In the genomic region with DNA sequence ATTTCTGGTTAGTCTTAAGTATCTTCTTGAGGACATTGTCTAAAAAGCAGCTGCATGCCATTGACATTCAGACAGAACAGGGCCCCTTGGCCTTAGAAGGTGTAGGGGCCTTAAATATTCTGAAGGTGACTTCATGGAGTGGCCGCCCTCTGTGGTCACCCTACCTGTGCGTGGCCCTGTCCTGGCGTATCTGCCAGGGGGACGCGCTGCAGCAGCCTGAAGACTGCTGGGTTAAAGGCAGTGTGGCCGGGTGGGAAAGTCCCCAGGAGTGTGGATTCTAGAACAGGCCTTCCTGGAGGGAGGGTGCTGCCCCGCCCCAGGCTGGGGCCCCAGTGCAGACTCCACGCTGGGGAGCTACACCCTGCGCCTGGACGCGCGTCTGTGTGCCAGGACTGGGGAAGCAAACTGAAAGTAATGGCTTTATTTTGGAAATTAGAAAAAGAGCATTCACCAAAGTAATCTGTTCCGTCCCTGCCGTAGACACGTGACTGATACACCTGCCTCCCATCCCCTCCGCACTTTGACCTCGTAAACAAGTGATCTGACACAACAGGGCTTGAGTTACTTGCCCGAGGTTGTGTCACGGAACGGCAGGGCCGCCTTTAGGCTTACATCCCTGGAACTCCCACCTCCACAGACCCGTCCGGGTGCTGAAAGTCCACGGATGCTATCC, we compare ENCODE assay signal across 2 cellular contexts.
TF ChIP-seq lines count a peak whose summit lies in the region.

No MANE protein-coding gene starts in this region.

TF ChIP-seq in K562, 482 proteins besides CTCF, POLR2A, EP300 and RAD21 (continued from another document and continues in another):
- TF ChIP-seq, protein P1, sequence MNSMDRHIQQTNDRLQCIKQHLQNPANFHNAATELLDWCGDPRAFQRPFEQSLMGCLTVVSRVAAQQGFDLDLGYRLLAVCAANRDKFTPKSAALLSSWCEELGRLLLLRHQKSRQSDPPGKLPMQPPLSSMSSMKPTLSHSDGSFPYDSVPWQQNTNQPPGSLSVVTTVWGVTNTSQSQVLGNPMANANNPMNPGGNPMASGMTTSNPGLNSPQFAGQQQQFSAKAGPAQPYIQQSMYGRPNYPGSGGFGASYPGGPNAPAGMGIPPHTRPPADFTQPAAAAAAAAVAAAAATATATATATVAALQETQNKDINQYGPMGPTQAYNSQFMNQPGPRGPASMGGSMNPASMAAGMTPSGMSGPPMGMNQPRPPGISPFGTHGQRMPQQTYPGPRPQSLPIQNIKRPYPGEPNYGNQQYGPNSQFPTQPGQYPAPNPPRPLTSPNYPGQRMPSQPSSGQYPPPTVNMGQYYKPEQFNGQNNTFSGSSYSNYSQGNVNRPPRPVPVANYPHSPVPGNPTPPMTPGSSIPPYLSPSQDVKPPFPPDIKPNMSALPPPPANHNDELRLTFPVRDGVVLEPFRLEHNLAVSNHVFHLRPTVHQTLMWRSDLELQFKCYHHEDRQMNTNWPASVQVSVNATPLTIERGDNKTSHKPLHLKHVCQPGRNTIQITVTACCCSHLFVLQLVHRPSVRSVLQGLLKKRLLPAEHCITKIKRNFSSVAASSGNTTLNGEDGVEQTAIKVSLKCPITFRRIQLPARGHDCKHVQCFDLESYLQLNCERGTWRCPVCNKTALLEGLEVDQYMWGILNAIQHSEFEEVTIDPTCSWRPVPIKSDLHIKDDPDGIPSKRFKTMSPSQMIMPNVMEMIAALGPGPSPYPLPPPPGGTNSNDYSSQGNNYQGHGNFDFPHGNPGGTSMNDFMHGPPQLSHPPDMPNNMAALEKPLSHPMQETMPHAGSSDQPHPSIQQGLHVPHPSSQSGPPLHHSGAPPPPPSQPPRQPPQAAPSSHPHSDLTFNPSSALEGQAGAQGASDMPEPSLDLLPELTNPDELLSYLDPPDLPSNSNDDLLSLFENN (IDR thresholded peaks at IDR 0.05; ENCODE audit: low read depth in 2 of 2, low read length in 2 of 2): no peak
- TF ChIP-seq CREM (IDR thresholded peaks at IDR 0.05; ENCODE audit: low read depth): no peak
- TF ChIP-seq, protein P2, sequence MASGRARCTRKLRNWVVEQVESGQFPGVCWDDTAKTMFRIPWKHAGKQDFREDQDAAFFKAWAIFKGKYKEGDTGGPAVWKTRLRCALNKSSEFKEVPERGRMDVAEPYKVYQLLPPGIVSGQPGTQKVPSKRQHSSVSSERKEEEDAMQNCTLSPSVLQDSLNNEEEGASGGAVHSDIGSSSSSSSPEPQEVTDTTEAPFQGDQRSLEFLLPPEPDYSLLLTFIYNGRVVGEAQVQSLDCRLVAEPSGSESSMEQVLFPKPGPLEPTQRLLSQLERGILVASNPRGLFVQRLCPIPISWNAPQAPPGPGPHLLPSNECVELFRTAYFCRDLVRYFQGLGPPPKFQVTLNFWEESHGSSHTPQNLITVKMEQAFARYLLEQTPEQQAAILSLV (tag; IDR thresholded peaks at IDR 0.05): no peak
- no peak for TF ChIP-seq EGR1 (conservative IDR thresholded peaks at IDR 0.05)
- peak; percentile 23; the same call in 1 of the 2 replicates for TF ChIP-seq ZNF263 (CRISPR knock-in tag; IDR thresholded peaks at IDR 0.05; ENCODE audit: borderline replicate concordance)
- TF ChIP-seq, protein P3, sequence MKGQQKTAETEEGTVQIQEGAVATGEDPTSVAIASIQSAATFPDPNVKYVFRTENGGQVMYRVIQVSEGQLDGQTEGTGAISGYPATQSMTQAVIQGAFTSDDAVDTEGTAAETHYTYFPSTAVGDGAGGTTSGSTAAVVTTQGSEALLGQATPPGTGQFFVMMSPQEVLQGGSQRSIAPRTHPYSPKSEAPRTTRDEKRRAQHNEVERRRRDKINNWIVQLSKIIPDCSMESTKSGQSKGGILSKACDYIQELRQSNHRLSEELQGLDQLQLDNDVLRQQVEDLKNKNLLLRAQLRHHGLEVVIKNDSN (CRISPR knock-in tag; IDR thresholded peaks at IDR 0.05): peak; percentile 70
- TF ChIP-seq, protein P4, sequence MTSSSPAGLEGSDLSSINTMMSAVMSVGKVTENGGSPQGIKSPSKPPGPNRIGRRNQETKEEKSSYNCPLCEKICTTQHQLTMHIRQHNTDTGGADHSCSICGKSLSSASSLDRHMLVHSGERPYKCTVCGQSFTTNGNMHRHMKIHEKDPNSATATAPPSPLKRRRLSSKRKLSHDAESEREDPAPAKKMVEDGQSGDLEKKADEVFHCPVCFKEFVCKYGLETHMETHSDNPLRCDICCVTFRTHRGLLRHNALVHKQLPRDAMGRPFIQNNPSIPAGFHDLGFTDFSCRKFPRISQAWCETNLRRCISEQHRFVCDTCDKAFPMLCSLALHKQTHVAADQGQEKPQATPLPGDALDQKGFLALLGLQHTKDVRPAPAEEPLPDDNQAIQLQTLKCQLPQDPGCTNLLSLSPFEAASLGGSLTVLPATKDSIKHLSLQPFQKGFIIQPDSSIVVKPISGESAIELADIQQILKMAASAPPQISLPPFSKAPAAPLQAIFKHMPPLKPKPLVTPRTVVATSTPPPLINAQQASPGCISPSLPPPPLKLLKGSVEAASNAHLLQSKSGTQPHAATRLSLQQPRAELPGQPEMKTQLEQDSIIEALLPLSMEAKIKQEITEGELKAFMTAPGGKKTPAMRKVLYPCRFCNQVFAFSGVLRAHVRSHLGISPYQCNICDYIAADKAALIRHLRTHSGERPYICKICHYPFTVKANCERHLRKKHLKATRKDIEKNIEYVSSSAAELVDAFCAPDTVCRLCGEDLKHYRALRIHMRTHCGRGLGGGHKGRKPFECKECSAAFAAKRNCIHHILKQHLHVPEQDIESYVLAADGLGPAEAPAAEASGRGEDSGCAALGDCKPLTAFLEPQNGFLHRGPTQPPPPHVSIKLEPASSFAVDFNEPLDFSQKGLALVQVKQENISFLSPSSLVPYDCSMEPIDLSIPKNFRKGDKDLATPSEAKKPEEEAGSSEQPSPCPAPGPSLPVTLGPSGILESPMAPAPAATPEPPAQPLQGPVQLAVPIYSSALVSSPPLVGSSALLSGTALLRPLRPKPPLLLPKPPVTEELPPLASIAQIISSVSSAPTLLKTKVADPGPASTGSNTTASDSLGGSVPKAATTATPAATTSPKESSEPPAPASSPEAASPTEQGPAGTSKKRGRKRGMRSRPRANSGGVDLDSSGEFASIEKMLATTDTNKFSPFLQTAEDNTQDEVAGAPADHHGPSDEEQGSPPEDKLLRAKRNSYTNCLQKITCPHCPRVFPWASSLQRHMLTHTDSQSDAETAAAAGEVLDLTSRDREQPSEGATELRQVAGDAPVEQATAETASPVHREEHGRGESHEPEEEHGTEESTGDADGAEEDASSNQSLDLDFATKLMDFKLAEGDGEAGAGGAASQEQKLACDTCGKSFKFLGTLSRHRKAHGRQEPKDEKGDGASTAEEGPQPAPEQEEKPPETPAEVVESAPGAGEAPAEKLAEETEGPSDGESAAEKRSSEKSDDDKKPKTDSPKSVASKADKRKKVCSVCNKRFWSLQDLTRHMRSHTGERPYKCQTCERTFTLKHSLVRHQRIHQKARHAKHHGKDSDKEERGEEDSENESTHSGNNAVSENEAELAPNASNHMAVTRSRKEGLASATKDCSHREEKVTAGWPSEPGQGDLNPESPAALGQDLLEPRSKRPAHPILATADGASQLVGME (CRISPR knock-in tag; IDR thresholded peaks at IDR 0.05): no peak
- no peak for TF ChIP-seq HNRNPH1 (optimal IDR thresholded peaks at IDR 0.05; ENCODE audit: low read depth, low read length)
- TF ChIP-seq, protein P5, sequence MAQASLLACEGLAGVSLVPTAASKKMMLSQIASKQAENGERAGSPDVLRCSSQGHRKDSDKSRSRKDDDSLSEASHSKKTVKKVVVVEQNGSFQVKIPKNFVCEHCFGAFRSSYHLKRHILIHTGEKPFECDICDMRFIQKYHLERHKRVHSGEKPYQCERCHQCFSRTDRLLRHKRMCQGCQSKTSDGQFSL (CRISPR knock-in tag; IDR thresholded peaks at IDR 0.05): peak; percentile 58; the same call in 1 of the 2 replicates
- TF ChIP-seq, protein P5 (tag; IDR thresholded peaks at IDR 0.05): no peak
- no peak for TF ChIP-seq MED1 (CRISPR knock-in tag; IDR thresholded peaks at IDR 0.05; ENCODE audit: borderline replicate concordance)

TF ChIP-seq in HepG2, 621 proteins besides CTCF, POLR2A, EP300 and RAD21 (continued from another document and continues in another):
- TF ChIP-seq, protein P6, sequence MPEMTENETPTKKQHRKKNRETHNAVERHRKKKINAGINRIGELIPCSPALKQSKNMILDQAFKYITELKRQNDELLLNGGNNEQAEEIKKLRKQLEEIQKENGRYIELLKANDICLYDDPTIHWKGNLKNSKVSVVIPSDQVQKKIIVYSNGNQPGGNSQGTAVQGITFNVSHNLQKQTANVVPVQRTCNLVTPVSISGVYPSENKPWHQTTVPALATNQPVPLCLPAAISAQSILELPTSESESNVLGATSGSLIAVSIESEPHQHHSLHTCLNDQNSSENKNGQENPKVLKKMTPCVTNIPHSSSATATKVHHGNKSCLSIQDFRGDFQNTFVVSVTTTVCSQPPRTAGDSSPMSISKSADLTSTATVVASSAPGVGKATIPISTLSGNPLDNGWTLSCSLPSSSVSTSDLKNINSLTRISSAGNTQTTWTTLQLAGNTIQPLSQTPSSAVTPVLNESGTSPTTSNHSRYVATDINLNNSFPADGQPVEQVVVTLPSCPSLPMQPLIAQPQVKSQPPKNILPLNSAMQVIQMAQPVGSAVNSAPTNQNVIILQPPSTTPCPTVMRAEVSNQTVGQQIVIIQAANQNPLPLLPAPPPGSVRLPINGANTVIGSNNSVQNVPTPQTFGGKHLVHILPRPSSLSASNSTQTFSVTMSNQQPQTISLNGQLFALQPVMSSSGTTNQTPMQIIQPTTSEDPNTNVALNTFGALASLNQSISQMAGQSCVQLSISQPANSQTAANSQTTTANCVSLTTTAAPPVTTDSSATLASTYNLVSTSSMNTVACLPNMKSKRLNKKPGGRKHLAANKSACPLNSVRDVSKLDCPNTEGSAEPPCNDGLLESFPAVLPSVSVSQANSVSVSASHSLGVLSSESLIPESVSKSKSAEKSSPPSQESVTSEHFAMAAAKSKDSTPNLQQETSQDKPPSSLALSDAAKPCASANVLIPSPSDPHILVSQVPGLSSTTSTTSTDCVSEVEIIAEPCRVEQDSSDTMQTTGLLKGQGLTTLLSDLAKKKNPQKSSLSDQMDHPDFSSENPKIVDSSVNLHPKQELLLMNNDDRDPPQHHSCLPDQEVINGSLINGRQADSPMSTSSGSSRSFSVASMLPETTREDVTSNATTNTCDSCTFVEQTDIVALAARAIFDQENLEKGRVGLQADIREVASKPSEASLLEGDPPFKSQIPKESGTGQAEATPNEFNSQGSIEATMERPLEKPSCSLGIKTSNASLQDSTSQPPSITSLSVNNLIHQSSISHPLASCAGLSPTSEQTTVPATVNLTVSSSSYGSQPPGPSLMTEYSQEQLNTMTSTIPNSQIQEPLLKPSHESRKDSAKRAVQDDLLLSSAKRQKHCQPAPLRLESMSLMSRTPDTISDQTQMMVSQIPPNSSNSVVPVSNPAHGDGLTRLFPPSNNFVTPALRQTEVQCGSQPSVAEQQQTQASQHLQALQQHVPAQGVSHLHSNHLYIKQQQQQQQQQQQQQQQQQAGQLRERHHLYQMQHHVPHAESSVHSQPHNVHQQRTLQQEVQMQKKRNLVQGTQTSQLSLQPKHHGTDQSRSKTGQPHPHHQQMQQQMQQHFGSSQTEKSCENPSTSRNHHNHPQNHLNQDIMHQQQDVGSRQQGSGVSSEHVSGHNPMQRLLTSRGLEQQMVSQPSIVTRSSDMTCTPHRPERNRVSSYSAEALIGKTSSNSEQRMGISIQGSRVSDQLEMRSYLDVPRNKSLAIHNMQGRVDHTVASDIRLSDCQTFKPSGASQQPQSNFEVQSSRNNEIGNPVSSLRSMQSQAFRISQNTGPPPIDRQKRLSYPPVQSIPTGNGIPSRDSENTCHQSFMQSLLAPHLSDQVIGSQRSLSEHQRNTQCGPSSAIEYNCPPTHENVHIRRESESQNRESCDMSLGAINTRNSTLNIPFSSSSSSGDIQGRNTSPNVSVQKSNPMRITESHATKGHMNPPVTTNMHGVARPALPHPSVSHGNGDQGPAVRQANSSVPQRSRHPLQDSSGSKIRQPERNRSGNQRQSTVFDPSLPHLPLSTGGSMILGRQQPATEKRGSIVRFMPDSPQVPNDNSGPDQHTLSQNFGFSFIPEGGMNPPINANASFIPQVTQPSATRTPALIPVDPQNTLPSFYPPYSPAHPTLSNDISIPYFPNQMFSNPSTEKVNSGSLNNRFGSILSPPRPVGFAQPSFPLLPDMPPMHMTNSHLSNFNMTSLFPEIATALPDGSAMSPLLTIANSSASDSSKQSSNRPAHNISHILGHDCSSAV (CRISPR knock-in tag; IDR thresholded peaks at IDR 0.05; ENCODE audit: borderline replicate concordance): no peak
- TF ChIP-seq SETDB1 (CRISPR knock-in tag; IDR thresholded peaks at IDR 0.05; ENCODE audit: borderline replicate concordance): 0 out of 2 replicates have a peak, but pooled peaks have one; percentile 7
- TF ChIP-seq, protein P7, sequence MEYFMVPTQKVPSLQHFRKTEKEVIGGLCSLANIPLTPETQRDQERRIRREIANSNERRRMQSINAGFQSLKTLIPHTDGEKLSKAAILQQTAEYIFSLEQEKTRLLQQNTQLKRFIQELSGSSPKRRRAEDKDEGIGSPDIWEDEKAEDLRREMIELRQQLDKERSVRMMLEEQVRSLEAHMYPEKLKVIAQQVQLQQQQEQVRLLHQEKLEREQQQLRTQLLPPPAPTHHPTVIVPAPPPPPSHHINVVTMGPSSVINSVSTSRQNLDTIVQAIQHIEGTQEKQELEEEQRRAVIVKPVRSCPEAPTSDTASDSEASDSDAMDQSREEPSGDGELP (IDR thresholded peaks at IDR 0.05; ENCODE audit: borderline replicate concordance, low read depth): peak; percentile 26; the same call in 1 of the 2 replicates
- TF ChIP-seq HDAC2 (CRISPR knock-in tag; IDR thresholded peaks at IDR 0.05): peak; percentile 59; the same call in 1 of the 2 replicates
- peak; percentile 97 for TF ChIP-seq TGIF2 (CRISPR knock-in tag; IDR thresholded peaks at IDR 0.05)
- TF ChIP-seq, protein P8, sequence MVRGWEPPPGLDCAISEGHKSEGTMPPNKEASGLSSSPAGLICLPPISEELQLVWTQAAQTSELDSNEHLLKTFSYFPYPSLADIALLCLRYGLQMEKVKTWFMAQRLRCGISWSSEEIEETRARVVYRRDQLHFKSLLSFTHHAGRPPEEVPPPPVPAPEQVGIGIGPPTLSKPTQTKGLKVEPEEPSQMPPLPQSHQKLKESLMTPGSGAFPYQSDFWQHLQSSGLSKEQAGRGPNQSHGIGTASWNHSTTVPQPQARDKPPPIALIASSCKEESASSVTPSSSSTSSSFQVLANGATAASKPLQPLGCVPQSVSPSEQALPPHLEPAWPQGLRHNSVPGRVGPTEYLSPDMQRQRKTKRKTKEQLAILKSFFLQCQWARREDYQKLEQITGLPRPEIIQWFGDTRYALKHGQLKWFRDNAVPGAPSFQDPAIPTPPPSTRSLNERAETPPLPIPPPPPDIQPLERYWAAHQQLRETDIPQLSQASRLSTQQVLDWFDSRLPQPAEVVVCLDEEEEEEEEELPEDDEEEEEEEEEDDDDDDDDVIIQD (CRISPR knock-in tag; IDR thresholded peaks at IDR 0.05; ENCODE audit: low read depth): 0 out of 2 replicates have a peak, but pooled peaks have one; percentile 11
- peak; percentile 74 for TF ChIP-seq NCOA2 (CRISPR knock-in tag; IDR thresholded peaks at IDR 0.05)
- no peak for TF ChIP-seq ZKSCAN5 (CRISPR knock-in tag; IDR thresholded peaks at IDR 0.05)
- no peak; the same call in 1 of the 2 replicates for TF ChIP-seq ZNF777 (CRISPR knock-in tag; IDR thresholded peaks at IDR 0.05)
- TF ChIP-seq ZNF761 (CRISPR knock-in tag; conservative IDR thresholded peaks at IDR 0.05): 0 out of 2 replicates have a peak, but pooled peaks have one; percentile 18
